ENCODE assay signal across 1 cellular context in the genomic region with DNA sequence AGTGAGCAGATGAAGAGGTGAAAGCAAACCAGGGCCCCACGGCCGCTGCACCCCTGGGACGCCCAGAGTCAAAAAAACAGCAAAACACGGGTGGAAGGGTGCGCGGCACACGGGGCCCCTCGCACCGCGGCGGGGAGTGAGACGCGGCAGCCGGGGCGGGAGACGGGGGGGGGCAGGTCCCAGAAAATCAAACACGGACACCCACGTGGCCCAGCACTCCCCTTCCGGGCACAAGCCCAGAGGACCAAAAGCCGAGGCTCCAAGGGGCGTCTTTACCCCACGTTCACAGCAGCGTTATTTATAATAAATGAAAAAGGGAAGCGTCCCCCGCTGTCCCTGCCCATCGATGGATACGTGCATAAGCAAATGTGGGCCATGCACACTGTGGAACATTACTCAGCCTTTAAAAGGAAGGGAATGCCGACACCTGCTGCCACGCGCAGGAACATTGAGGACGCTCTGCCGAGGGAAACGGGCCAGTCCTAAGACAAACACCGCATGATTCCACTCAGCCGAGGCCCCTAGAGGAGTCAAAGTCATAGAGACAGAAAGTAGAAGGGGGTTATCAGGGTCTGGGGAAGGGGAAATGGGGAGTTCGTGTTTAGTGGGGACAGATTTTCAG.
TF ChIP-seq lines count a peak whose summit lies in the region.

No MANE protein-coding gene starts in this region.

TF ChIP-seq in A549, 52 proteins besides CTCF, POLR2A, EP300 and RAD21 (continued from another document):
- TF ChIP-seq, protein P1, sequence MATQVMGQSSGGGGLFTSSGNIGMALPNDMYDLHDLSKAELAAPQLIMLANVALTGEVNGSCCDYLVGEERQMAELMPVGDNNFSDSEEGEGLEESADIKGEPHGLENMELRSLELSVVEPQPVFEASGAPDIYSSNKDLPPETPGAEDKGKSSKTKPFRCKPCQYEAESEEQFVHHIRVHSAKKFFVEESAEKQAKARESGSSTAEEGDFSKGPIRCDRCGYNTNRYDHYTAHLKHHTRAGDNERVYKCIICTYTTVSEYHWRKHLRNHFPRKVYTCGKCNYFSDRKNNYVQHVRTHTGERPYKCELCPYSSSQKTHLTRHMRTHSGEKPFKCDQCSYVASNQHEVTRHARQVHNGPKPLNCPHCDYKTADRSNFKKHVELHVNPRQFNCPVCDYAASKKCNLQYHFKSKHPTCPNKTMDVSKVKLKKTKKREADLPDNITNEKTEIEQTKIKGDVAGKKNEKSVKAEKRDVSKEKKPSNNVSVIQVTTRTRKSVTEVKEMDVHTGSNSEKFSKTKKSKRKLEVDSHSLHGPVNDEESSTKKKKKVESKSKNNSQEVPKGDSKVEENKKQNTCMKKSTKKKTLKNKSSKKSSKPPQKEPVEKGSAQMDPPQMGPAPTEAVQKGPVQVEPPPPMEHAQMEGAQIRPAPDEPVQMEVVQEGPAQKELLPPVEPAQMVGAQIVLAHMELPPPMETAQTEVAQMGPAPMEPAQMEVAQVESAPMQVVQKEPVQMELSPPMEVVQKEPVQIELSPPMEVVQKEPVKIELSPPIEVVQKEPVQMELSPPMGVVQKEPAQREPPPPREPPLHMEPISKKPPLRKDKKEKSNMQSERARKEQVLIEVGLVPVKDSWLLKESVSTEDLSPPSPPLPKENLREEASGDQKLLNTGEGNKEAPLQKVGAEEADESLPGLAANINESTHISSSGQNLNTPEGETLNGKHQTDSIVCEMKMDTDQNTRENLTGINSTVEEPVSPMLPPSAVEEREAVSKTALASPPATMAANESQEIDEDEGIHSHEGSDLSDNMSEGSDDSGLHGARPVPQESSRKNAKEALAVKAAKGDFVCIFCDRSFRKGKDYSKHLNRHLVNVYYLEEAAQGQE (IDR thresholded peaks at IDR 0.05): no peak
- TF ChIP-seq, protein P2, sequence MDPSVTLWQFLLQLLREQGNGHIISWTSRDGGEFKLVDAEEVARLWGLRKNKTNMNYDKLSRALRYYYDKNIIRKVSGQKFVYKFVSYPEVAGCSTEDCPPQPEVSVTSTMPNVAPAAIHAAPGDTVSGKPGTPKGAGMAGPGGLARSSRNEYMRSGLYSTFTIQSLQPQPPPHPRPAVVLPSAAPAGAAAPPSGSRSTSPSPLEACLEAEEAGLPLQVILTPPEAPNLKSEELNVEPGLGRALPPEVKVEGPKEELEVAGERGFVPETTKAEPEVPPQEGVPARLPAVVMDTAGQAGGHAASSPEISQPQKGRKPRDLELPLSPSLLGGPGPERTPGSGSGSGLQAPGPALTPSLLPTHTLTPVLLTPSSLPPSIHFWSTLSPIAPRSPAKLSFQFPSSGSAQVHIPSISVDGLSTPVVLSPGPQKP (IDR thresholded peaks at IDR 0.05; ENCODE audit: low read depth, low read length): no peak
- TF ChIP-seq SMC3 (IDR thresholded peaks at IDR 0.05) (no peak), JUNB (IDR thresholded peaks at IDR 0.05) (no peak), TP53 (CRISPR knock-in tag; IDR thresholded peaks at IDR 0.05) (no peak), CBX2 (IDR thresholded peaks at IDR 0.05; ENCODE audit: borderline replicate concordance, low read depth) (no peak), ZNF302 (CRISPR knock-in tag; IDR thresholded peaks at IDR 0.05) (no peak), EHF (CRISPR knock-in tag; IDR thresholded peaks at IDR 0.05) (no peak), CEBPB (IDR thresholded peaks at IDR 0.05) (no peak), ZC3H11A (IDR thresholded peaks at IDR 0.05) (no peak)
- TF ChIP-seq, protein P3, sequence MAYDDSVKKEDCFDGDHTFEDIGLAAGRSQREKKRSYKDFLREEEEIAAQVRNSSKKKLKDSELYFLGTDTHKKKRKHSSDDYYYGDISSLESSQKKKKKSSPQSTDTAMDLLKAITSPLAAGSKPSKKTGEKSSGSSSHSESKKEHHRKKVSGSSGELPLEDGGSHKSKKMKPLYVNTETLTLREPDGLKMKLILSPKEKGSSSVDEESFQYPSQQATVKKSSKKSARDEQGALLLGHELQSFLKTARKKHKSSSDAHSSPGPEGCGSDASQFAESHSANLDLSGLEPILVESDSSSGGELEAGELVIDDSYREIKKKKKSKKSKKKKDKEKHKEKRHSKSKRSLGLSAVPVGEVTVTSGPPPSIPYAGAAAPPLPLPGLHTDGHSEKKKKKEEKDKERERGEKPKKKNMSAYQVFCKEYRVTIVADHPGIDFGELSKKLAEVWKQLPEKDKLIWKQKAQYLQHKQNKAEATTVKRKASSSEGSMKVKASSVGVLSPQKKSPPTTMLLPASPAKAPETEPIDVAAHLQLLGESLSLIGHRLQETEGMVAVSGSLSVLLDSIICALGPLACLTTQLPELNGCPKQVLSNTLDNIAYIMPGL (CRISPR knock-in tag; IDR thresholded peaks at IDR 0.05; ENCODE audit: borderline replicate concordance): no peak
- TF ChIP-seq, protein P4, sequence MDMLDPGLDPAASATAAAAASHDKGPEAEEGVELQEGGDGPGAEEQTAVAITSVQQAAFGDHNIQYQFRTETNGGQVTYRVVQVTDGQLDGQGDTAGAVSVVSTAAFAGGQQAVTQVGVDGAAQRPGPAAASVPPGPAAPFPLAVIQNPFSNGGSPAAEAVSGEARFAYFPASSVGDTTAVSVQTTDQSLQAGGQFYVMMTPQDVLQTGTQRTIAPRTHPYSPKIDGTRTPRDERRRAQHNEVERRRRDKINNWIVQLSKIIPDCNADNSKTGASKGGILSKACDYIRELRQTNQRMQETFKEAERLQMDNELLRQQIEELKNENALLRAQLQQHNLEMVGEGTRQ (IDR thresholded peaks at IDR 0.05): no peak
